Comparison of ENCODE assay signal across 8 cellular contexts in the genomic region with DNA sequence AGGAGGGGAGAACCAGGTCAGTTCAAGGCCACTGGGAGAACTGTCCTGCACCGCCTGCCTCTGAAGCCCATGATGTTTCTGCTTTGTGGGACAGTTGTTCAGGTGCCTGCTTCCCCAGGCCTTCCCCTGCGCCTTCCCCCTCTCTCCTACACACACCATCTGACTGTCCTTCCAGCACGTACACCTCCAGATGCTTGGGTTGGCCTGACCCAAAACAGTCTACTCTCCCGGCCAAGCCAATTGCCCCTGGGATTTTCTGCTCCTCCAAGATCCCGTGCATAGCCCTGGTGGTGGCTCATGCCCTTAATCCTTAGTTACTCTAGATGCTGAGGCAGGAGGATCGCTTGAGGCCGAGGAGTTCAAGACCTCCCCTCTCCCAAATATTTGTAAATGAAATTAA. TPM values are rescaled to one million over a fixed set of nuclear protein-coding genes. Genes with fewer than 3 reads are reported as not detected.
DNase-seq lines count a peak whose midpoint lies in the region; ATAC-seq and TF ChIP-seq lines count a peak whose summit lies in the region.

No MANE protein-coding gene starts in this region.

- no peak for ATAC-seq in right lobe of liver
- no peak for ATAC-seq in HG03095 (IDR thresholded peaks at IDR 0.05; ENCODE audit: unreplicated experiment)
- ATAC-seq in left lobe of liver = no peak

- H3K9me3 ChIP-seq in right lobe of liver (no peaks in the 10 kb centered on the region), testis (no peaks in the 10 kb centered on the region)

- H3K4me3 ChIP-seq in right lobe of liver (peak overlapping the region in 2 of 3 donors; percentile 65 to 66), testis (peak overlapping the region; percentile 78 to 79)

- WGBS in right lobe of liver (ENCODE audit: insufficient coverage, low coverage, low lambda C conversion rate, missing lambda C conversion rate) = 78% methylated on average over 7 of the region's 7 CpGs
- 30 to 49% methylated on average over 6 to 7 of the region's 7 CpGs for WGBS in testis, 2 donors

- peaks cover 11% of the 10 kb centered on the region for H3K36me3 Mint-ChIP-seq in activated CD4-positive, alpha-beta T cell treated with anti-CD3 and anti-CD28 coated beads, Interleukin-2, amount 10 ng/mL, durations not matched to agents 24 days and 14 days (ENCODE audit: low read depth)
- H3K36me3 Mint-ChIP-seq in activated naive CD8-positive, alpha-beta T cell = peaks cover 2% of the 10 kb centered on the region

- peaks cover 0 to 60% (median 19%) of the 10 kb centered on the region in 4 donors for H3K4me1 ChIP-seq in right lobe of liver
- peaks cover 22% of the 10 kb centered on the region for H3K4me1 ChIP-seq in testis

- H3K27me3 ChIP-seq in right lobe of liver (no peaks in the 10 kb centered on the region), testis (no peaks in the 10 kb centered on the region)

- H3K36me3 ChIP-seq in right lobe of liver = peaks cover 0 to 8% (median 0%) of the 10 kb centered on the region in 4 donors
- H3K36me3 ChIP-seq in testis (ENCODE audit: low read depth, missing control alignments) = no peaks in the 10 kb centered on the region

- intact Hi-C loops in activated CD4-positive, alpha-beta T cell treated with anti-CD3 and anti-CD28 coated beads, Interleukin-2, amount 10 ng/mL, durations not matched to agents 24 days and 14 days (cut with micrococcal nuclease) = loop anchor here (2.0 to 5.0 kb wide), 3 partner anchors 31 to 229 kb away; a partner anchor contains a TSS
- intact Hi-C loops in right lobe of liver (cut with DNase I) (loop anchor here in 1 of 2 donors (5.0 kb wide), 1 partner anchor 51 kb away; a partner anchor contains a TSS), testis (cut with DNase I; ENCODE audit: low total_unique reads) (loop anchor here (10.0 kb wide), 1 partner anchor 103 kb away; a partner anchor contains a TSS)

- H3K27ac ChIP-seq in right lobe of liver (peak overlapping the region; percentile 83 to 89 (median 87)), testis (peak overlapping the region; percentile 85 to 93)

- peaks cover 13% of the 10 kb centered on the region for H3K4me1 Mint-ChIP-seq in activated CD4-positive, alpha-beta T cell treated with anti-CD3 and anti-CD28 coated beads, Interleukin-2, amount 10 ng/mL, durations not matched to agents 24 days and 14 days
- peaks cover 24% of the 10 kb centered on the region for H3K4me1 Mint-ChIP-seq in activated naive CD8-positive, alpha-beta T cell (ENCODE audit: low read depth)

- no peaks in the 10 kb centered on the region for H3K9me3 Mint-ChIP-seq in activated CD4-positive, alpha-beta T cell treated with anti-CD3 and anti-CD28 coated beads, Interleukin-2, amount 10 ng/mL, durations not matched to agents 24 days and 14 days
- H3K9me3 Mint-ChIP-seq in activated naive CD8-positive, alpha-beta T cell (ENCODE audit: low read depth) = no peaks in the 10 kb centered on the region

- H3K27ac Mint-ChIP-seq in activated CD4-positive, alpha-beta T cell treated with anti-CD3 and anti-CD28 coated beads, Interleukin-2, amount 10 ng/mL, durations not matched to agents 24 days and 14 days = peak overlapping the region; percentile 91
- peak overlapping the region; percentile 97 for H3K27ac Mint-ChIP-seq in activated naive CD8-positive, alpha-beta T cell

- H3K27me3 Mint-ChIP-seq in activated CD4-positive, alpha-beta T cell treated with anti-CD3 and anti-CD28 coated beads, Interleukin-2, amount 10 ng/mL, durations not matched to agents 24 days and 14 days = peaks cover 4% of the 10 kb centered on the region
- no peaks in the 10 kb centered on the region for H3K27me3 Mint-ChIP-seq in activated naive CD8-positive, alpha-beta T cell

- DNase-seq in activated CD4-positive, alpha-beta T cell treated with anti-CD3 and anti-CD28 coated beads, Interleukin-2, amount 10 ng/mL, durations not matched to agents 24 days and 14 days = no peak
- no peak for DNase-seq in activated CD4-positive, alpha-beta T cell treated with anti-CD3 and anti-CD28 coated beads, Interleukin-2, amount 50 U/mL, for 1 hour
- DNase-seq in right lobe of liver = no peak
- peak; percentile 48 for DNase-seq in testis
- DNase-seq in stimulated activated CD4-positive, alpha-beta T cell treated with anti-CD3 and anti-CD28 coated beads, Interleukin-1b, Interleukin-23, amount 100 ng/mL, for 48 hours = no peak
- no peak for DNase-seq in left lobe of liver (ENCODE audit: low spot score)

- TF ChIP-seq POLR2A in right lobe of liver (IDR thresholded peaks at IDR 0.05) (no peak), testis (IDR thresholded peaks at IDR 0.05) (no peak)

- TF ChIP-seq CTCF in right lobe of liver (IDR thresholded peaks at IDR 0.05) (no peak), testis (IDR thresholded peaks at IDR 0.05) (peak in 1 of 3 experiments; percentile 12)

- peak overlapping the region; percentile 86 for H3K4me3 Mint-ChIP-seq in activated CD4-positive, alpha-beta T cell treated with anti-CD3 and anti-CD28 coated beads, Interleukin-2, amount 10 ng/mL, durations not matched to agents 24 days and 14 days
- peak overlapping the region; percentile 83 for H3K4me3 Mint-ChIP-seq in activated naive CD8-positive, alpha-beta T cell

RNA-seq across cellular contexts. Expression of a gene that starts 0.7 kb away (rescaled TPM):
- 53.6 and 61.2 TPM in 2 replicates for total RNA-seq in activated CD4-positive, alpha-beta T cell treated with anti-CD3 and anti-CD28 coated beads, Interleukin-2, amount 10 ng/mL, durations not matched to agents 24 days and 14 days
- total RNA-seq in right lobe of liver (10 to 100 TPM; 17.9 to 26.6 (median 23.4) TPM), testis (10 to 100 TPM; 35.7 to 38.0 TPM), left lobe of liver (27.4 TPM)
- polyA plus RNA-seq in testis (ENCODE audit: insufficient read depth, low read depth, low replicate concordance) = 25.3 TPM

RNA-seq across cellular contexts. Expression of a gene that starts 9.3 kb away (rescaled TPM):
- total RNA-seq in activated CD4-positive, alpha-beta T cell treated with anti-CD3 and anti-CD28 coated beads, Interleukin-2, amount 10 ng/mL, durations not matched to agents 24 days and 14 days = not detected in 2 replicates
- total RNA-seq in right lobe of liver = 10 to 100 TPM in 2 of 6 experiments, 1 to 10 TPM in 4; 1.0 to 11.3 (median 3.8) TPM
- under 1 TPM; 0.79 to 0.81 TPM for total RNA-seq in testis
- 2.9 TPM for polyA plus RNA-seq in testis (ENCODE audit: insufficient read depth, low read depth, low replicate concordance)
- 12.4 TPM for total RNA-seq in left lobe of liver

RNA-seq across cellular contexts. Expression of a gene that starts 30.3 kb away (rescaled TPM):
- total RNA-seq in activated CD4-positive, alpha-beta T cell treated with anti-CD3 and anti-CD28 coated beads, Interleukin-2, amount 10 ng/mL, durations not matched to agents 24 days and 14 days = 3.5 TPM in 2 replicates
- total RNA-seq in right lobe of liver (under 1 TPM in 1 of 6 experiments, not detected in 5; 0.51 TPM), testis (10 to 100 TPM; 75.9 to 91.7 TPM), left lobe of liver (not detected)
- polyA plus RNA-seq in testis (ENCODE audit: insufficient read depth, low read depth, low replicate concordance) = 315 TPM

RNA-seq across cellular contexts. Expression of a gene that starts 52.0 kb away (rescaled TPM):
- 13.6 and 16.5 TPM in 2 replicates for total RNA-seq in activated CD4-positive, alpha-beta T cell treated with anti-CD3 and anti-CD28 coated beads, Interleukin-2, amount 10 ng/mL, durations not matched to agents 24 days and 14 days
- total RNA-seq in right lobe of liver (10 to 100 TPM; 25.1 to 60.9 (median 36.9) TPM), testis (10 to 100 TPM; 39.4 to 60.1 TPM), left lobe of liver (56.1 TPM)
- 37.7 TPM for polyA plus RNA-seq in testis (ENCODE audit: insufficient read depth, low read depth, low replicate concordance)

RNA-seq across cellular contexts. Expression of a gene that starts 54.6 kb away (rescaled TPM):
- not detected in 2 replicates for total RNA-seq in activated CD4-positive, alpha-beta T cell treated with anti-CD3 and anti-CD28 coated beads, Interleukin-2, amount 10 ng/mL, durations not matched to agents 24 days and 14 days
- total RNA-seq in right lobe of liver = under 1 TPM in 2 of 6 experiments, not detected in 4; 0.06 to 0.27 TPM
- total RNA-seq in testis = 1 to 10 TPM; 4.9 to 6.3 TPM
- polyA plus RNA-seq in testis (ENCODE audit: insufficient read depth, low read depth, low replicate concordance) = 6.3 TPM
- total RNA-seq in left lobe of liver = 0.35 TPM

Comparison
In these comparisons a context has a peak if more than half of its experiments do, and no peak if none do; other contexts are left out.
1. RNA of a gene that starts 30.3 kb away (total RNA-seq): 75.9 to 91.7 TPM in testis; 3.5 TPM in activated CD4-positive, alpha-beta T cell treated with anti-CD3 and anti-CD28 coated beads, Interleukin-2, amount 10 ng/mL, durations not matched to agents 24 days and 14 days, 0.51 TPM in right lobe of liver and not detected in left lobe of liver (single experiment); every median in the first group is over 10 times any median in the second.